15 cellular contexts compared by ENCODE assay signal in the genomic region with DNA sequence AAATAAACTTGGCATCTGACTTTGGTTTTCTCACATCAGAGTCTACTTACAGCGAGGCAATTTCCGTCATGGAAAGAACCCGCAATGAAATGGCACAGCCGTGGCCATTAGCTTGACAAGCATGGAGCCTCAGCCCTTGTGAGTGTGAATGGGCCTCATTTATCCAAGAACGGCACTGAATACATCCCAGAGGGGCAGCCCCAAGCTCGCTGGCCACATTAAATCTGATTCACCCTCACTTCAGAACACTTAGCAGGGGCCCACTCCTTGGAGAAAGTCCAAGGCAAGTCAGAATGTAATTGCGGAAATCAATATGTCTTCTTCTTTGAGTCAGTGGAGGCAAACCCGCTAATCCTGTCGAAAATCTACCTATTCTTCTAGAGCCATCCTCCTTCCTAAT.
"Had no signal": no experiment of that assay in that cellular context is flagged by ENCODE, and none has a peak within 500 bp of the region (broad histone marks: within the 10 kb centered on the region; RNA-seq: fewer than 3 reads in every experiment).

No MANE protein-coding gene starts in this region.

- ATAC-seq: foreskin keratinocyte; left lobe of liver; naive thymus-derived CD4-positive, alpha-beta T cell; right cardiac atrium; stimulated activated naive CD8-positive, alpha-beta T cell treated with anti-CD3 and anti-CD28 coated beads, Interleukin-15, Interleukin-2, amounts not matched to agents 100 U/mL and 50 U/mL, for 24 hours had no signal

- H3K4me1 ChIP-seq: transverse colon had no signal

- FAIRE-seq: colon, small intestine had no signal

- DNase-seq: dermis blood vessel endothelial cell; erythroblast; foreskin keratinocyte; head of caudate nucleus; islet precursor cell; mammary epithelial cell; naive thymus-derived CD4-positive, alpha-beta T cell; right cardiac atrium; small intestine; stimulated activated CD4-positive, alpha-beta T cell treated with anti-CD3 and anti-CD28 coated beads, Interleukin-12 subunit alpha, Interleukin-12 subunit beta, amount 100 ng/mL, for 4 hours; stimulated activated naive CD8-positive, alpha-beta T cell treated with anti-CD3 and anti-CD28 coated beads, Interleukin-15, Interleukin-2, amounts not matched to agents 100 U/mL and 50 U/mL, for 24 hours; transverse colon had no signal

- H3K4me3 ChIP-seq: transverse colon had no signal

- H3K27me3 ChIP-seq: foreskin keratinocyte, neutrophil, transverse colon had no signal

- H3K27ac ChIP-seq: foreskin keratinocyte, neutrophil, transverse colon had no signal

- H3K36me3 ChIP-seq: transverse colon had no signal

- H3K9me3 ChIP-seq: neutrophil, transverse colon had no signal
